Comparison of ENCODE assay signal across 8 cellular contexts in genomic region chr11:128522943-128523518, GRCh38.
A peak's percentile ranks its signal among the peaks of the same experiment; 100 is the strongest.
DNase-seq lines count a peak whose midpoint lies in the region; ATAC-seq and TF ChIP-seq lines count a peak whose summit lies in the region.

No MANE protein-coding gene starts in this region.

- H2AFZ ChIP-seq in KMS-11 (ENCODE audit: low read depth) = peak overlapping the region; percentile 62

- H3K27ac Mint-ChIP-seq in CD4-positive, alpha-beta T cell = peak overlapping the region; percentile 99
- H3K27ac Mint-ChIP-seq in activated naive CD4-positive, alpha-beta T cell treated with anti-CD3 and anti-CD28 coated beads, Interleukin-2, amount 10 ng/mL, durations not matched to agents 7 days and 5 days = peak overlapping the region; percentile 100
- peak overlapping the region; percentile 86 to 99 (median 96) for H3K27ac Mint-ChIP-seq in immature natural killer cell

- POLR2A ChIA-PET in CD4-positive, alpha-beta T cell (lab: Charles Lee) = interaction anchor here (0.5 to 24.0 kb wide), 30 partner anchors 9 to 308 kb away, joined by 3 to 530 read pairs (median 4); partner anchors contain the start of gene FLI1

- no peaks in the 10 kb centered on the region for H3K27me3 Mint-ChIP-seq in CD4-positive, alpha-beta T cell
- H3K27me3 Mint-ChIP-seq in activated naive CD4-positive, alpha-beta T cell treated with anti-CD3 and anti-CD28 coated beads, Interleukin-2, amount 10 ng/mL, durations not matched to agents 7 days and 5 days = no peaks in the 10 kb centered on the region
- H3K27me3 Mint-ChIP-seq in immature natural killer cell (ENCODE audit: low read depth in 3 of 3) = peaks cover 12 to 40% (median 34%) of the 10 kb centered on the region in 3 donors

- H4K20me1 ChIP-seq in KMS-11 (ENCODE audit: insufficient read depth) = no peaks in the 10 kb centered on the region; the same call in 1 of the 2 replicates

- peak in 4 of 10 experiments; percentile 47 to 67 (median 50) for DNase-seq in CD4-positive, alpha-beta T cell
- peak; percentile 74 for DNase-seq in activated naive CD4-positive, alpha-beta T cell treated with anti-CD3 and anti-CD28 coated beads, Interleukin-2, amount 10 ng/mL, durations not matched to agents 7 days and 5 days
- DNase-seq in immature natural killer cell = peak; percentile 54 to 64 (median 55)
- DNase-seq in stimulated activated CD8-positive, alpha-beta memory T cell treated with anti-CD3 and anti-CD28 coated beads, Interleukin-4, amount 100 ng/mL, for 48 hours = peak; percentile 81
- no peak for DNase-seq in SIG-M5 (lab: John Stamatoyannopoulos, UW)
- DNase-seq in middle frontal gyrus (ENCODE audit: extremely low spot score, low spot score) = no peak
- DNase-seq in SW480 (ENCODE audit: low spot score) = no peak

- H3K9me3 Mint-ChIP-seq in CD4-positive, alpha-beta T cell = no peaks in the 10 kb centered on the region
- no peaks in the 10 kb centered on the region for H3K9me3 Mint-ChIP-seq in activated naive CD4-positive, alpha-beta T cell treated with anti-CD3 and anti-CD28 coated beads, Interleukin-2, amount 10 ng/mL, durations not matched to agents 7 days and 5 days
- H3K9me3 Mint-ChIP-seq in immature natural killer cell = no peaks in the 10 kb centered on the region

- ATAC-seq in CD4-positive, alpha-beta T cell (ENCODE audit: poor library complexity) = peak; percentile 22

- CTCF ChIA-PET in CD4-positive, alpha-beta T cell (lab: Charles Lee) = interaction anchor here (1.0 to 1.5 kb wide), 6 partner anchors 17 to 351 kb away, joined by 3 to 7 read pairs (median 4); no protein-coding TSS in a partner anchor
- CTCF ChIA-PET in activated naive CD4-positive, alpha-beta T cell treated with anti-CD3 and anti-CD28 coated beads, Interleukin-2, amount 10 ng/mL, durations not matched to agents 7 days and 5 days (lab: Charles Lee) = interaction anchor here (0.8 to 1.9 kb wide), 12 partner anchors 9 to 233 kb away, joined by 3 to 8 read pairs (median 3); no protein-coding TSS in a partner anchor

- no peaks in the 10 kb centered on the region for H3K36me3 ChIP-seq in KMS-11 (ENCODE audit: insufficient read depth)

- H3K27me3 ChIP-seq in CD4-positive, alpha-beta T cell (ENCODE audit: control insufficient read depth, insufficient read depth, low read length) = no peaks in the 10 kb centered on the region
- H3K27me3 ChIP-seq in KMS-11 (ENCODE audit: insufficient read depth, low read depth) = no peaks in the 10 kb centered on the region

- H3K4me1 Mint-ChIP-seq in CD4-positive, alpha-beta T cell (ENCODE audit: low read depth) = peaks cover 54% of the 10 kb centered on the region
- peaks cover 51% of the 10 kb centered on the region for H3K4me1 Mint-ChIP-seq in activated naive CD4-positive, alpha-beta T cell treated with anti-CD3 and anti-CD28 coated beads, Interleukin-2, amount 10 ng/mL, durations not matched to agents 7 days and 5 days
- peaks cover 65 to 70% of the 10 kb centered on the region in 2 donors for H3K4me1 Mint-ChIP-seq in immature natural killer cell

- peak overlapping the region; percentile 97 for H3K4me2 ChIP-seq in KMS-11

- no peaks in the 10 kb centered on the region for H3K9me3 ChIP-seq in CD4-positive, alpha-beta T cell (ENCODE audit: control insufficient read depth, low read length)

- peak overlapping the region; percentile 77 for H3K9ac ChIP-seq in KMS-11

- H3K36me3 Mint-ChIP-seq in CD4-positive, alpha-beta T cell (ENCODE audit: low read depth) = peaks cover 53% of the 10 kb centered on the region
- H3K36me3 Mint-ChIP-seq in activated naive CD4-positive, alpha-beta T cell treated with anti-CD3 and anti-CD28 coated beads, Interleukin-2, amount 10 ng/mL, durations not matched to agents 7 days and 5 days = peaks cover 38% of the 10 kb centered on the region
- H3K36me3 Mint-ChIP-seq in immature natural killer cell = peaks cover 19 to 29% (median 21%) of the 10 kb centered on the region in 3 donors

- no peak overlapping the region for H3K4me3 ChIP-seq in KMS-11 (IDR thresholded peaks at IDR 0.05; ENCODE audit: insufficient read depth, low read depth, low read length)

- H3K4me3 Mint-ChIP-seq in CD4-positive, alpha-beta T cell = peak overlapping the region; percentile 93
- H3K4me3 Mint-ChIP-seq in activated naive CD4-positive, alpha-beta T cell treated with anti-CD3 and anti-CD28 coated beads, Interleukin-2, amount 10 ng/mL, durations not matched to agents 7 days and 5 days = peak overlapping the region; percentile 96
- H3K4me3 Mint-ChIP-seq in immature natural killer cell = peak overlapping the region; percentile 96 to 100 (median 96)

- peaks cover 40% of the 10 kb centered on the region for H3K79me2 ChIP-seq in KMS-11 (ENCODE audit: insufficient read depth, low read depth)

- intact Hi-C loops in CD4-positive, alpha-beta T cell (cut with DNase I, micrococcal nuclease) = loop anchor here in 1 of 2 experiments (2.0 to 10.0 kb wide), 4 partner anchors 181 to 326 kb away; no protein-coding TSS in a partner anchor

- no peak for TF ChIP-seq CTCF in CD4-positive, alpha-beta T cell (IDR thresholded peaks at IDR 0.05)
- TF ChIP-seq CTCF in KMS-11 (conservative IDR thresholded peaks at IDR 0.05; ENCODE audit: low read depth, low read length) = no peak

- peaks cover 60% of the 10 kb centered on the region for H3K4me1 ChIP-seq in KMS-11 (ENCODE audit: low read depth, poor library complexity, severe bottlenecking)

- peak overlapping the region; percentile 96 for H3K27ac ChIP-seq in CD4-positive, alpha-beta T cell (ENCODE audit: low read depth, low read length)
- peak overlapping the region; percentile 93 for H3K27ac ChIP-seq in KMS-11

Comparison
In these comparisons a context has a peak if more than half of its experiments do, and no peak if none do; other contexts are left out.
1. DNase-seq: peak in activated naive CD4-positive, alpha-beta T cell treated with anti-CD3 and anti-CD28 coated beads, Interleukin-2, amount 10 ng/mL, durations not matched to agents 7 days and 5 days (single experiment), immature natural killer cell (3 of 3) and stimulated activated CD8-positive, alpha-beta memory T cell treated with anti-CD3 and anti-CD28 coated beads, Interleukin-4, amount 100 ng/mL, for 48 hours (single experiment); none in SIG-M5 (single experiment), middle frontal gyrus (single experiment) and SW480 (single experiment).
2. Peak in every context shown above with its lines, with median percentiles within 50 percentile points of each other: H3K27ac Mint-ChIP-seq and H3K4me3 Mint-ChIP-seq.